11 cellular contexts compared by ENCODE assay signal in genomic region chr3:119184808-119185690, GRCh38. TPM values are rescaled to one million over a fixed set of nuclear protein-coding genes. Genes with fewer than 3 reads are reported as not detected.
DNase-seq lines count a peak whose midpoint lies in the region; FAIRE-seq and TF ChIP-seq lines count a peak whose summit lies in the region.
"Had no signal": no experiment of that assay in that cellular context is flagged by ENCODE, and none has a peak within 500 bp of the region (broad histone marks: within the 10 kb centered on the region; RNA-seq: fewer than 3 reads in every experiment).

No MANE protein-coding gene starts in this region.

- no peak for TF ChIP-seq CTCF in astrocyte of the spinal cord (IDR thresholded peaks at IDR 0.05; ENCODE audit: low read depth, low read length)

- DNase-seq in AG08395 (ENCODE audit: low spot score) (peak; percentile 76), GM12892 (ENCODE audit: insufficient read length) (no peak), astrocyte of the spinal cord (ENCODE audit: low read depth, low spot score) (peak; percentile 71), kidney glomerular epithelial cell (lab: John Stamatoyannopoulos, UW) (peak; percentile 93), HPDE6-E6E7 (ENCODE audit: extremely low spot score) (no peak), T-helper 2 cell (no peak), DMS79 (lab: John Stamatoyannopoulos, UW) (no peak), NCI-H2029 treated with DMSO at 0.1 percent for 48 hours (lab: John Stamatoyannopoulos, UW) (no peak)
- DNase-seq: stimulated activated CD4-positive, alpha-beta T cell treated with anti-CD3 and anti-CD28 coated beads, Interleukin-12 subunit alpha, Interleukin-12 subunit beta, amount 100 ng/mL, for 4 hours had no signal

- in situ Hi-C loops in astrocyte of the spinal cord (cut with HindIII; ENCODE audit: low sequenced_read_pairs), result no loop called here

- no peak overlapping the region for H3K4me3 ChIP-seq in astrocyte of the spinal cord (ENCODE audit: low read depth, low read length)
- H3K4me3 ChIP-seq: GM12878 had no signal

- peak; percentile 14 for FAIRE-seq in GM12892 (lab: Jason Lieb, UNC)
- FAIRE-seq: endothelial cell of umbilical vein, GM12878 had no signal

- no peak for TF ChIP-seq POLR2A in GM12892 (IDR thresholded peaks at IDR 0.05; ENCODE audit: low read depth, low read length)

RNA-seq across cellular contexts. Expression of gene UPK1B, which starts 11.7 kb away (rescaled TPM):
- not detected for polyA plus RNA-seq in GM12892 (2012; ENCODE audit: missing spikeins)
- polyA plus RNA-seq: endothelial cell of umbilical vein, GM12878 had no signal

RNA-seq across cellular contexts. Expression of gene TEX55, which starts 39.1 kb away (rescaled TPM):
- polyA plus RNA-seq in GM12892 (2012; ENCODE audit: missing spikeins), result not detected
- polyA plus RNA-seq: endothelial cell of umbilical vein, GM12878 had no signal

RNA-seq across cellular contexts. Expression of gene B4GALT4, which starts 55.6 kb away (rescaled TPM):
- 12.5 TPM for polyA plus RNA-seq in GM12892 (2012; ENCODE audit: missing spikeins)

Comparison
In these comparisons a context has a peak if more than half of its experiments do, and no peak if none do; other contexts are left out.
1. DNase-seq: peak in AG08395 (single experiment), astrocyte of the spinal cord (single experiment) and kidney glomerular epithelial cell (single experiment); none in GM12892 (single experiment), HPDE6-E6E7 (single experiment), T-helper 2 cell (0 of 5), DMS79 (single experiment) and NCI-H2029 treated with DMSO at 0.1 percent for 48 hours (single experiment).